ENCODE assay signal across 15 cellular contexts in genomic region chr4:102511830-102512605, GRCh38. TPM values are rescaled to one million over a fixed set of nuclear protein-coding genes. Genes with fewer than 3 reads are reported as not detected.
DNase-seq lines count a peak whose midpoint lies in the region; ATAC-seq, FAIRE-seq and TF ChIP-seq lines count a peak whose summit lies in the region.
"Had no signal": no experiment of that assay in that cellular context is flagged by ENCODE, and none has a peak within 500 bp of the region (broad histone marks: within the 10 kb centered on the region; RNA-seq: fewer than 3 reads in every experiment).

No MANE protein-coding gene starts in this region.

- POLR2A ChIA-PET in Panc1 (lab: Charles Lee), result no interaction called here

- intact Hi-C loops in Panc1 (cut with micrococcal nuclease; ENCODE audit: unreplicated experiment), result no loop called here

- H3K4me3 ChIP-seq in Panc1 (ENCODE audit: low read depth in 2 of 2, low read length in 2 of 2), result no peak overlapping the region

- FAIRE-seq in GM12892 (lab: Jason Lieb, UNC) (peak; percentile 54), frontal cortex (lab: Jason Lieb, UNC) (peak; percentile 17), H54 (lab: Jason Lieb, UNC) (no peak)

- no TSS peak for BruUV-seq in Panc1 (replicated peaks; lab: Mats Ljungman, UMichigan)

- H3K27me3 ChIP-seq in Panc1 (ENCODE audit: control insufficient read depth, insufficient read depth, low read length), result no peaks in the 10 kb centered on the region

- TF ChIP-seq CTCF in Panc1 (IDR thresholded peaks at IDR 0.05), result no peak

- ATAC-seq in Panc1, result peak; percentile 87
- ATAC-seq in GM21576 (IDR thresholded peaks at IDR 0.05; ENCODE audit: unreplicated experiment), result no peak
- no peak for ATAC-seq in HG02981 (IDR thresholded peaks at IDR 0.05; ENCODE audit: unreplicated experiment)

- DNase-seq in GM12892 (ENCODE audit: insufficient read length) (no peak), Panc1 (ENCODE audit: low read depth, low spot score) (no peak), frontal cortex (ENCODE audit: low spot score in 2 of 2) (no peak), superior temporal gyrus (ENCODE audit: extremely low spot score) (peak; percentile 66), H54 (ENCODE audit: insufficient read length, low spot score) (no peak)
- DNase-seq: DMS 273 treated with DMSO at 0.1 percent for 48 hours, MM.1S, NCI-H1105 treated with DMSO at 0.1 percent for 48 hours, NCI-H187 treated with DMSO at 0.1 percent for 48 hours, NCI-H446, NCI-H748 treated with DMSO at 0.1 percent for 48 hours, Right ventricle myocardium superior, SK-N-SH had no signal

- H3K4me1 ChIP-seq in Panc1 (ENCODE audit: control insufficient read depth, insufficient read depth, low read length), result peaks cover 11% of the 10 kb centered on the region

- TF ChIP-seq POLR2A in GM12892 (IDR thresholded peaks at IDR 0.05; ENCODE audit: low read depth, low read length), result no peak
- no peak for TF ChIP-seq POLR2A in H54 (IDR thresholded peaks at IDR 0.05; ENCODE audit: low read depth, low read length)

- H3K36me3 ChIP-seq in Panc1 (ENCODE audit: control insufficient read depth, insufficient read depth, low read length), result no peaks in the 10 kb centered on the region

- in situ Hi-C loops in Panc1 (cut with HindIII; ENCODE audit: low pct_unique_long_range_greater_than_20kb, low sequenced_read_pairs), result no loop called here

- CTCF ChIA-PET in Panc1 (lab: Charles Lee), result no interaction called here

- peaks cover 9% of the 10 kb centered on the region; the same call in 1 of the 2 replicates for H3K9me3 ChIP-seq in Panc1 (ENCODE audit: control insufficient read depth, insufficient read depth, low read depth, low read length)

- no peak overlapping the region for H3K27ac ChIP-seq in Panc1 (ENCODE audit: low read length)

RNA-seq across cellular contexts. Expression of gene NFKB1, which starts 10.9 kb away (rescaled TPM):
- 46.8 TPM for polyA plus RNA-seq in GM12892 (2012; ENCODE audit: missing spikeins)
- 29.0 TPM for total RNA-seq in Panc1 (2021; ENCODE audit: unreplicated experiment)
- 21.6 TPM for polyA plus RNA-seq in Panc1 (2012; ENCODE audit: insufficient read length)
- total RNA-seq in frontal cortex, result 6.5 TPM
